ENCODE assay signal across 25 cellular contexts in the genomic region with DNA sequence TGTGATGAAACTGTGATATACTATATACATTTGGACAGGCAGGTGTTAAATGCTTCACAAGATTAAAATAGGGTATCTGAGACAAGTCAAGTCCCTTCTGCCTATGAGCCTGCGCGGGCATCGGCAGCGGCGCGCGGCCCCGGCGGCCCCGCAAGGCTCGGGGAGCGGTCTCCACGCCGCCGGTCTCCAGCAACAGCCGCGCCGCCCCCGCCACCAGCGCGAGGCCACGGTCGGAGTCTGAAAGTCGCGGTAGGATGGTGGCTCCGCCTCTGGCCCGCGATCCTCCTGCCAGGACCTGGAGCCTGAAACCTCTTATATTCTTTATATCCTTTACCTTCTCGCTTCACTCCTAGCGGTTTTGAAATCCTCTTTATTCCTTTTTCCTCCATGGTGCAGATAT.
"Had no signal": no experiment of that assay in that cellular context is flagged by ENCODE, and none has a peak within 500 bp of the region (broad histone marks: within the 10 kb centered on the region; RNA-seq: fewer than 3 reads in every experiment).

No MANE protein-coding gene starts in this region.

- H3K27me3 ChIP-seq: adrenal gland had no signal

- H3K9me3 Mint-ChIP-seq: activated T-helper 17 cell treated with anti-CD3 and anti-CD28 coated beads, Interleukin-2, amount 50 U/mL, for 72 hours had no signal

- DNase-seq: activated CD4-positive, alpha-beta memory T cell treated with anti-CD3 and anti-CD28 coated beads, Interleukin-2, amount 10 ng/mL, durations not matched to agents 7 days and 5 days; activated CD4-positive, alpha-beta T cell treated with anti-CD3 and anti-CD28 coated beads for 36 hours; activated CD4-positive, alpha-beta T cell treated with anti-CD3 and anti-CD28 coated beads, Interleukin-2, amount 50 U/mL, for 1 hour; activated naive CD4-positive, alpha-beta T cell treated with anti-CD3 and anti-CD28 coated beads, Interleukin-2, amount 50 U/mL, for 16 hours; activated naive CD8-positive, alpha-beta T cell treated with anti-CD3 and anti-CD28 coated beads, Interleukin-2, amount 10 ng/mL, durations not matched to agents 7 days and 5 days; activated T-cell treated with anti-CD3 and anti-CD28 coated beads for 4 hours; activated T-cell treated with anti-CD3 and anti-CD28 coated beads, Interleukin-2, amount 50 U/mL, for 48 hours; adrenal gland; anterior cingulate cortex; cerebellar nuclear complex; Kasumi-1; NCI-H1048; NCI-H1930; NCI-H2171; NCI-H226; NCI-H526; NCI-H82; OCI-M1; RPMI8226; T-cell; T-helper 2 cell; T1000 had no signal

- H3K27me3 Mint-ChIP-seq: activated CD4-positive, alpha-beta memory T cell treated with anti-CD3 and anti-CD28 coated beads, Interleukin-2, amount 10 ng/mL, durations not matched to agents 7 days and 5 days; activated CD4-positive, alpha-beta T cell treated with anti-CD3 and anti-CD28 coated beads for 36 hours; activated naive CD8-positive, alpha-beta T cell treated with anti-CD3 and anti-CD28 coated beads, Interleukin-2, amount 10 ng/mL, durations not matched to agents 7 days and 5 days; activated T-helper 17 cell treated with anti-CD3 and anti-CD28 coated beads, Interleukin-2, amount 50 U/mL, for 72 hours; T-cell had no signal

- H3K27ac Mint-ChIP-seq: activated CD4-positive, alpha-beta memory T cell treated with anti-CD3 and anti-CD28 coated beads, Interleukin-2, amount 10 ng/mL, durations not matched to agents 7 days and 5 days; activated CD4-positive, alpha-beta T cell treated with anti-CD3 and anti-CD28 coated beads for 36 hours; activated naive CD8-positive, alpha-beta T cell treated with anti-CD3 and anti-CD28 coated beads, Interleukin-2, amount 10 ng/mL, durations not matched to agents 7 days and 5 days; activated T-helper 17 cell treated with anti-CD3 and anti-CD28 coated beads, Interleukin-2, amount 50 U/mL, for 72 hours; T-cell had no signal

- H3K4me3 Mint-ChIP-seq: activated CD4-positive, alpha-beta memory T cell treated with anti-CD3 and anti-CD28 coated beads, Interleukin-2, amount 10 ng/mL, durations not matched to agents 7 days and 5 days; activated CD4-positive, alpha-beta T cell treated with anti-CD3 and anti-CD28 coated beads for 36 hours; activated naive CD8-positive, alpha-beta T cell treated with anti-CD3 and anti-CD28 coated beads, Interleukin-2, amount 10 ng/mL, durations not matched to agents 7 days and 5 days; activated T-helper 17 cell treated with anti-CD3 and anti-CD28 coated beads, Interleukin-2, amount 50 U/mL, for 72 hours; T-cell had no signal

- H3K9me3 ChIP-seq: adrenal gland had no signal

- H3K4me1 ChIP-seq: adrenal gland had no signal

- H3K27ac ChIP-seq: adrenal gland, SK-N-MC, VCaP had no signal

- H3K4me1 Mint-ChIP-seq: activated CD4-positive, alpha-beta memory T cell treated with anti-CD3 and anti-CD28 coated beads, Interleukin-2, amount 10 ng/mL, durations not matched to agents 7 days and 5 days; activated CD4-positive, alpha-beta T cell treated with anti-CD3 and anti-CD28 coated beads for 36 hours; activated naive CD8-positive, alpha-beta T cell treated with anti-CD3 and anti-CD28 coated beads, Interleukin-2, amount 10 ng/mL, durations not matched to agents 7 days and 5 days; activated T-helper 17 cell treated with anti-CD3 and anti-CD28 coated beads, Interleukin-2, amount 50 U/mL, for 72 hours; T-cell had no signal

- H3K4me3 ChIP-seq: adrenal gland, SK-N-MC had no signal
